In the genomic region with DNA sequence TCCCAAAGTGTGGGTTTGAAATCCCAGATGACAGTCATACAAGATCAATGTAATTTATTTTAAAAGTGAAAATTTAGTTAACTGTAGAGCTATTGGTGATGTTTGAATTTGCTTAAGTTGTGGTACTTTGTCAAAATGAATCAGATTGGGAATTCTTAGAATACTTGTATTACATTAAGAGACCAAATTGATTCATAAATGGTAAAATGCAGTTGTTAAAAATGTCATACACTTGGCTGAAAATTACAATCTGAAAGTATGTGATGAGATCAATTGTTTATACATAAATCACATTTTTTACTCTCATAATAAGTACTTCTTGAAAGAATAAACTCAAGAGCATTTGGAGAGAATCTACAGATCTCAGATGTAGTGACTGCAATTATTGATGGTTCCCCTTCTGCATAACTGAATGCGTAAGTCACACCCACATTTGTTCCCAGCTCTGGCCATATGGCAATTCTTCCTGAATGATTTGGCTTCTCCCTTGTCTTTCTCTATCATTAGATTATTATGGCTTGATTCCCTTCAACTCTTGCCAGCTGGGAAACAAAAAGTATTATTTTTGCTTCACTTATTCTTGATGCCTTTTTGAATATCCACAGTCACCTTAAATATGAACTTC, we compare ENCODE assay signal across 25 cellular contexts.
DNase-seq lines count a peak whose midpoint lies in the region; ATAC-seq and TF ChIP-seq lines count a peak whose summit lies in the region.
"Had no signal": no experiment of that assay in that cellular context is flagged by ENCODE, and none has a peak within 500 bp of the region (broad histone marks: within the 10 kb centered on the region; RNA-seq: fewer than 3 reads in every experiment).

No MANE protein-coding gene starts in this region.

- H4K20me1 ChIP-seq in fibroblast of lung (ENCODE audit: control insufficient read depth, extremely low read depth, insufficient read depth, low read length) = no peaks in the 10 kb centered on the region

- TF ChIP-seq EP300 in upper lobe of left lung (IDR thresholded peaks at IDR 0.05) = no peak

- H3K9ac ChIP-seq in fibroblast of lung (ENCODE audit: insufficient read depth, low read length) = no peak overlapping the region

- H3K27me3 ChIP-seq in fibroblast of lung (ENCODE audit: control insufficient read depth, insufficient read depth, low read length) (no peaks in the 10 kb centered on the region), upper lobe of left lung (no peaks in the 10 kb centered on the region)
- H3K27me3 ChIP-seq: left lung, testis had no signal

- no peaks in the 10 kb centered on the region for H3K79me2 ChIP-seq in fibroblast of lung (ENCODE audit: control insufficient read depth, insufficient read depth, low read length)

- ATAC-seq in HG02642 (IDR thresholded peaks at IDR 0.05; ENCODE audit: poor library complexity, unreplicated experiment) (no peak), upper lobe of left lung (ENCODE audit: low FRiP score in 2 of 2) (no peak)
- ATAC-seq: activated T-cell treated with anti-CD3 and anti-CD28 coated beads, Interleukin-2, amount 50 U/mL, for 72 hours; left lung; naive thymus-derived CD8-positive, alpha-beta T cell; T-helper 17 cell had no signal

- TF ChIP-seq POLR2A in upper lobe of left lung (IDR thresholded peaks at IDR 0.05) = no peak

- H3K9me3 ChIP-seq in fibroblast of lung (ENCODE audit: control insufficient read depth, insufficient read depth, low read depth, low read length) (no peaks in the 10 kb centered on the region), upper lobe of left lung (no peaks in the 10 kb centered on the region)
- H3K9me3 ChIP-seq: left lung, testis had no signal

- no peak overlapping the region for H3K27ac ChIP-seq in fibroblast of lung (ENCODE audit: insufficient read depth, low read length)
- H3K27ac ChIP-seq in upper lobe of left lung = no peak overlapping the region
- H3K27ac ChIP-seq: left lung, testis had no signal

- no peak overlapping the region for H3K4me3 ChIP-seq in fibroblast of lung (replicated peaks in 1 of 4; ENCODE audit: control extremely low read depth in 1 of 4, insufficient read depth in 1 of 4, low read depth in 3 of 4, low read length in 4 of 4)
- H3K4me3 ChIP-seq in skeletal muscle cell (ENCODE audit: low read depth, low read length) = no peak overlapping the region
- no peak overlapping the region for H3K4me3 ChIP-seq in upper lobe of left lung
- H3K4me3 ChIP-seq: left lung, testis had no signal

- H3K4me1 ChIP-seq in fibroblast of lung (ENCODE audit: control insufficient read depth, extremely low read depth, insufficient read depth, low read length) = no peaks in the 10 kb centered on the region
- H3K4me1 ChIP-seq in upper lobe of left lung = no peaks in the 10 kb centered on the region
- H3K4me1 ChIP-seq: left lung, testis had no signal

- H3K4me2 ChIP-seq in fibroblast of lung (ENCODE audit: extremely low read depth, insufficient read depth, low read length) = no peak overlapping the region

- DNase-seq in NCI-H1694 (lab: John Stamatoyannopoulos, UW) = peak; percentile 93
- DNase-seq in amniotic epithelial cell (ENCODE audit: low read depth) = peak; percentile 54
- peak; percentile 0 to 94 for DNase-seq in fibroblast of lung (ENCODE audit: low read depth in 2 of 2)
- peak; percentile 8 for DNase-seq in skeletal muscle cell (ENCODE audit: low read depth)
- DNase-seq in upper lobe of left lung = no peak
- no peak for DNase-seq in NCI-H345 (lab: John Stamatoyannopoulos, UW)
- DNase-seq: activated CD4-positive, alpha-beta T cell treated with anti-CD3 and anti-CD28 coated beads for 4 hours; activated naive CD4-positive, alpha-beta T cell treated with anti-CD3 and anti-CD28 coated beads, Interleukin-2, amount 10 ng/mL, durations not matched to agents 7 days and 5 days; activated T-cell treated with anti-CD3 and anti-CD28 coated beads, Interleukin-2, amount 50 U/mL, for 72 hours; CD4-positive, alpha-beta T cell; DMS 273 treated with DMSO at 0.1 percent for 48 hours; foreskin melanocyte; immature natural killer cell; left lung; naive thymus-derived CD8-positive, alpha-beta T cell; NCI-H1105; NCI-H2081 treated with DMSO at 0.1 percent for 48 hours; NCI-H526 treated with DMSO at 0.1 percent for 48 hours; RPMI8226; stimulated activated CD4-positive, alpha-beta T cell treated with anti-CD3 and anti-CD28 coated beads, Interleukin-12 subunit alpha, Interleukin-12 subunit beta, amount 100 ng/mL, for 4 hours; stimulated activated CD4-positive, alpha-beta T cell treated with anti-CD3 and anti-CD28 coated beads, Interleukin-4, amount 100 ng/mL, for 24 hours; stimulated activated naive CD4-positive, alpha-beta T cell treated with Interleukin-2 at 50 U/mL for 16 hours; T-helper 17 cell; testis had no signal

- no peak overlapping the region for H2AFZ ChIP-seq in fibroblast of lung (ENCODE audit: low read length)

- H3K36me3 ChIP-seq in fibroblast of lung (ENCODE audit: control insufficient read depth, insufficient read depth, low read length) = no peaks in the 10 kb centered on the region
- H3K36me3 ChIP-seq in upper lobe of left lung = no peaks in the 10 kb centered on the region
- H3K36me3 ChIP-seq: left lung had no signal

- no peak for TF ChIP-seq CTCF in fibroblast of lung (conservative IDR thresholded peaks at IDR 0.05 in 1 of 2, IDR thresholded peaks at IDR 0.05 in 1 of 2; ENCODE audit: low read depth in 1 of 2, low read length in 2 of 2)
- no peak for TF ChIP-seq CTCF in upper lobe of left lung (IDR thresholded peaks at IDR 0.05)

- 84 to 88% methylated on average over 1 of the region's 1 CpG for WGBS in upper lobe of left lung, 2 donors

Comparison
In these comparisons a context has a peak if more than half of its experiments do, and no peak if none do; other contexts are left out.
1. DNase-seq: peak in NCI-H1694 (single experiment), amniotic epithelial cell (single experiment), fibroblast of lung (2 of 2) and skeletal muscle cell (single experiment); none in upper lobe of left lung (0 of 2) and NCI-H345 (single experiment).